19 cellular contexts compared by ENCODE assay signal in genomic region chr10:49409755-49410154, GRCh38. TPM values are rescaled to one million over a fixed set of nuclear protein-coding genes. Genes with fewer than 3 reads are reported as not detected.
DNase-seq lines count a peak whose midpoint lies in the region; ATAC-seq, FAIRE-seq and TF ChIP-seq lines count a peak whose summit lies in the region.
"Had no signal": no experiment of that assay in that cellular context is flagged by ENCODE, and none has a peak within 500 bp of the region (broad histone marks: within the 10 kb centered on the region; RNA-seq: fewer than 3 reads in every experiment).

No MANE protein-coding gene starts in this region.

- H4K91ac ChIP-seq in mesenchymal stem cell (ENCODE audit: low read length) = no peak overlapping the region

- H3K23ac ChIP-seq in mesenchymal stem cell (ENCODE audit: low read length in 2 of 2) = no peak overlapping the region

- POLR2A ChIA-PET in K562 (lab: Yijun Ruan, JAX) = interaction anchor here (0.5 to 1.2 kb wide), 2 partner anchors 15 to 103 kb away, joined by 3 to 4 read pairs; no protein-coding TSS in a partner anchor

- H3K4me1 ChIP-seq in right cardiac atrium (ENCODE audit: control insufficient read depth, insufficient read depth, low read length) (no peaks in the 10 kb centered on the region), K562 (replicated peaks in 1 of 2; ENCODE audit: control insufficient read depth in 2 of 2, insufficient read depth in 2 of 2, low read length in 2 of 2) (no peaks in the 10 kb centered on the region), foreskin keratinocyte (no peaks in the 10 kb centered on the region), mesenchymal stem cell (ENCODE audit: control insufficient read depth, insufficient read depth, low read depth, low read length) (peaks cover 2% of the 10 kb centered on the region)

- H3K9ac ChIP-seq in K562 (ENCODE audit: insufficient read depth in 1 of 2, low read depth in 2 of 2, low read length in 2 of 2) (no peak overlapping the region), mesenchymal stem cell (ENCODE audit: low read length) (no peak overlapping the region)

- WGBS in right cardiac atrium = 82% methylated on average over 4 of the region's 4 CpGs
- WGBS in K562 (ENCODE audit: insufficient coverage, low coverage, missing lambda C conversion rate) = 0% methylated on average over 4 of the region's 4 CpGs
- 87% methylated on average over 4 of the region's 4 CpGs for WGBS in mesenchymal stem cell

- TF ChIP-seq CTCF in LNCaP clone FGC (IDR thresholded peaks at IDR 0.05; ENCODE audit: control insufficient read depth, extremely low read depth, insufficient read depth) = peak; percentile 20; the same call in 1 of the 2 replicates
- peak in 2 of 3 experiments; percentile 21 to 42; a peak in 3 of 6 replicates for TF ChIP-seq CTCF in K562 (IDR thresholded peaks at IDR 0.05 in 2 of 3, conservative IDR thresholded peaks at IDR 0.05 in 1 of 3; ENCODE audit: insufficient read depth in 2 of 3, low read depth in 1 of 3, low read length in 3 of 3)
- peak; percentile 22 for TF ChIP-seq CTCF in foreskin keratinocyte (conservative IDR thresholded peaks at IDR 0.05)

- H3K9me1 ChIP-seq in K562 (ENCODE audit: control insufficient read depth, insufficient read depth, low read length) = no peaks in the 10 kb centered on the region

- no peaks in the 10 kb centered on the region for H3K79me2 ChIP-seq in K562 (ENCODE audit: control insufficient read depth, insufficient read depth, low read length)

- peak in 1 of 2 experiments; percentile 50; a peak in 2 of 4 replicates for TF ChIP-seq RAD21 in K562 (CRISPR knock-in tag; conservative IDR thresholded peaks at IDR 0.05 in 1 of 2, IDR thresholded peaks at IDR 0.05 in 1 of 2)

- no peaks in the 10 kb centered on the region for H3K36me3 ChIP-seq in K562 (ENCODE audit: control insufficient read depth, insufficient read depth, low read length)
- no peaks in the 10 kb centered on the region for H3K36me3 ChIP-seq in mesenchymal stem cell (ENCODE audit: control insufficient read depth in 1 of 2, insufficient read depth in 2 of 2, low read depth in 1 of 2, low read length in 2 of 2)

- ATAC-seq in Right ventricle myocardium superior (ENCODE audit: poor library complexity) (peak; percentile 6), right cardiac atrium (no peak), K562 (peak; percentile 58), foreskin keratinocyte (peak; percentile 13), GM19328 (IDR thresholded peaks at IDR 0.05; ENCODE audit: unreplicated experiment) (no peak)
- ATAC-seq: CD8-positive, alpha-beta T cell; HepG2 had no signal

- intact Hi-C loops in Right ventricle myocardium superior (cut with DNase I) = loop anchor here (5.0 to 10.0 kb wide), 2 partner anchors 103 to 425 kb away; no protein-coding TSS in a partner anchor
- intact Hi-C loops in right cardiac atrium (cut with DNase I) = loop anchor here in 3 of 4 donors (5.0 to 10.0 kb wide), 3 partner anchors 55 to 105 kb away; no protein-coding TSS in a partner anchor
- intact Hi-C loops in K562 (cut with micrococcal nuclease) = loop anchor here (5.0 kb wide), 3 partner anchors 192 to 427 kb away; no protein-coding TSS in a partner anchor

- no peak for TF ChIP-seq EP300 in K562 (IDR thresholded peaks at IDR 0.05; ENCODE audit: low read length)

- H2BK5ac ChIP-seq in mesenchymal stem cell (ENCODE audit: low read depth, low read length, poor library complexity, severe bottlenecking) = no peak overlapping the region

- no peak overlapping the region for H4K8ac ChIP-seq in mesenchymal stem cell (ENCODE audit: low read length)

- no peak overlapping the region for H2BK12ac ChIP-seq in mesenchymal stem cell (ENCODE audit: low read length in 2 of 2)

- in situ Hi-C loops in K562 (cut with MboI) = loop anchor here (5.0 kb wide), 1 partner anchor 108 kb away; no protein-coding TSS in a partner anchor

- FAIRE-seq in K562 (lab: Jason Lieb, UNC) = no peak
- no peak for FAIRE-seq in frontal cortex (lab: Jason Lieb, UNC)
- FAIRE-seq: GM19239, HepG2, HTR-8/SVneo had no signal

- TF ChIP-seq POLR2A in K562 (conservative IDR thresholded peaks at IDR 0.05) = no peak

- H3K27ac ChIP-seq in right cardiac atrium (ENCODE audit: low read length) (no peak overlapping the region), K562 (ENCODE audit: extremely low read depth, low read depth, low read length) (no peak overlapping the region), foreskin keratinocyte (no peak overlapping the region), mesenchymal stem cell (ENCODE audit: low read length, poor library complexity, severe bottlenecking) (no peak overlapping the region)
- H3K27ac ChIP-seq: 22Rv1 had no signal

- H3K79me1 ChIP-seq in mesenchymal stem cell (replicated peaks; ENCODE audit: low read length, poor library complexity, severe bottlenecking) = no peaks in the 10 kb centered on the region

- H4K20me1 ChIP-seq in K562 (replicated peaks; ENCODE audit: control insufficient read depth, insufficient read depth, low read length) = 0 out of 2 replicates have a peak, but pooled peaks cover 3% of the 10 kb centered on the region

- BruUV-seq in K562 (replicated peaks; lab: Mats Ljungman, UMichigan) = no TSS peak

- H2BK15ac ChIP-seq in mesenchymal stem cell (ENCODE audit: low read depth, poor library complexity, severe bottlenecking) = no peak overlapping the region

- H3K27me3 ChIP-seq in right cardiac atrium (ENCODE audit: control insufficient read depth, insufficient read depth) (no peaks in the 10 kb centered on the region), K562 (ENCODE audit: control insufficient read depth in 2 of 2, insufficient read depth in 2 of 2, low read length in 2 of 2) (peaks cover 9 to 42% of the 10 kb centered on the region in 2 experiments), foreskin keratinocyte (peaks cover 2% of the 10 kb centered on the region), mesenchymal stem cell (ENCODE audit: control insufficient read depth in 1 of 2, insufficient read depth in 1 of 2, low read length in 2 of 2) (peaks cover 58 to 96% of the 10 kb centered on the region in 2 experiments)

- no peak for DNase-seq in Right ventricle myocardium superior
- no peak for DNase-seq in right cardiac atrium
- no peak for DNase-seq in LNCaP clone FGC (ENCODE audit: low read depth)
- no peak for DNase-seq in K562 (ENCODE audit: extremely low read depth in 1 of 4, low spot score in 3 of 4)
- DNase-seq in foreskin keratinocyte = no peak
- DNase-seq in frontal cortex (ENCODE audit: low spot score in 2 of 2) = no peak
- no peak for DNase-seq in mesenchymal stem cell
- DNase-seq: CD8-positive, alpha-beta T cell; COR-L47; DMS53; GF-D8; H7 had no signal

- no peak overlapping the region for H3K4ac ChIP-seq in mesenchymal stem cell (ENCODE audit: low read depth in 1 of 2, low read length in 2 of 2)

- H3K4me2 ChIP-seq in K562 (ENCODE audit: insufficient read depth, low read length) (no peak overlapping the region), mesenchymal stem cell (ENCODE audit: low read length, poor library complexity, severe bottlenecking) (no peak overlapping the region)

- H2BK120ac ChIP-seq in mesenchymal stem cell (ENCODE audit: low read depth, low read length) = no peak overlapping the region

- no peak overlapping the region for H3K4me3 ChIP-seq in right cardiac atrium (ENCODE audit: low read length)
- H3K4me3 ChIP-seq in LNCaP clone FGC (ENCODE audit: low read depth, low read length) = no peak overlapping the region
- H3K4me3 ChIP-seq in K562 = no peak overlapping the region
- no peak overlapping the region for H3K4me3 ChIP-seq in mesenchymal stem cell (ENCODE audit: insufficient read depth in 1 of 2, low read depth in 1 of 2, low read length in 2 of 2)

- CTCF ChIA-PET in K562 (lab: Yijun Ruan, JAX; ENCODE audit: low intra/inter-chr PET ratio) = interaction anchor here (1.4 kb wide), 1 partner anchor 102 kb away, joined by 3 read pairs; no protein-coding TSS in a partner anchor

- H2AFZ ChIP-seq in K562 (ENCODE audit: low read depth, low read length) (no peak overlapping the region), mesenchymal stem cell (ENCODE audit: low read depth, low read length) (no peak overlapping the region)

- H3K14ac ChIP-seq in mesenchymal stem cell (ENCODE audit: low read length in 2 of 2) = no peak overlapping the region

- no peaks in the 10 kb centered on the region for H3K9me3 ChIP-seq in right cardiac atrium (ENCODE audit: control insufficient read depth, low read length)
- H3K9me3 ChIP-seq in K562 (replicated peaks; ENCODE audit: control insufficient read depth, insufficient read depth, low read depth, low read length) = no peaks in the 10 kb centered on the region
- H3K9me3 ChIP-seq in mesenchymal stem cell (ENCODE audit: control insufficient read depth, low read length) = no peaks in the 10 kb centered on the region

- no peak overlapping the region for H2AK5ac ChIP-seq in mesenchymal stem cell (ENCODE audit: low read length, severe bottlenecking)

- no peak overlapping the region for H3K18ac ChIP-seq in mesenchymal stem cell (ENCODE audit: low read depth in 1 of 2, low read length in 2 of 2)

RNA-seq across cellular contexts. Expression of gene DRGX, which starts 13.9 kb away (rescaled TPM):
- total RNA-seq in Right ventricle myocardium superior (not detected), right cardiac atrium (not detected), K562 (2014; rRNA removed) (not detected in 2 replicates), K562 (2014; rRNA removed; fragmentation: Illumina TruSeq; extraction: Trizol) (not detected in 2 replicates), K562 (2015; rRNA removed; fragmentation: Illumina TruSeq; extraction: Trizol) (not detected in 2 replicates), K562 (2021) (not detected in 2 replicates), foreskin keratinocyte (not detected in 2 replicates), frontal cortex (not detected)
- polyA plus RNA-seq in right cardiac atrium (not detected), K562 (2011; rRNA removed) (not detected in 2 replicates), K562 (2014; fragmentation: Illumina TruSeq; extraction: Trizol) (not detected in 2 replicates), K562 (2014; fragmentation: Nextera tagmentation; extraction: Ambion mirVana) (not detected), K562 (2014; rRNA removed) (not detected in 2 replicates), foreskin keratinocyte (not detected in 2 replicates)
- not detected in 2 replicates for total RNA-seq in K562 (2011; cell fraction: chromatin; rRNA removed; ENCODE audit: low replicate concordance)
- total RNA-seq in K562 (2011; cell fraction: nucleolus; rRNA removed) = not detected in 2 replicates
- not detected in 2 replicates for total RNA-seq in K562 (2011; cell fraction: nucleoplasm; rRNA removed)
- not detected in 2 replicates for polyA plus RNA-seq in K562 (2011; cell fraction: cytosol; rRNA removed)
- polyA plus RNA-seq in K562 (2011; cell fraction: nucleus; rRNA removed) = not detected in 2 replicates
- polyA plus RNA-seq in K562 (2012) = 0.17 TPM in 1 of 2 replicates, not detected in the other
- polyA minus RNA-seq in K562 (2011; rRNA and poly(A)+ RNA removed) = not detected in 2 replicates
- not detected in 2 replicates for polyA minus RNA-seq in K562 (2011; cell fraction: cytosol; rRNA and poly(A)+ RNA removed)
- polyA minus RNA-seq in K562 (2011; cell fraction: nucleus; rRNA and poly(A)+ RNA removed) = not detected in 2 replicates
- polyA plus RNA-seq in mesenchymal stem cell (2013, experiment 1 of 2) = not detected
- not detected for polyA plus RNA-seq in mesenchymal stem cell (2013, experiment 2 of 2)
- total RNA-seq: A673; CD8-positive, alpha-beta T cell; H7; HepG2 had no signal
- polyA plus RNA-seq: CD14-positive monocyte, HepG2 had no signal

Comparison
In these comparisons a context has a peak if more than half of its experiments do, and no peak if none do; other contexts are left out.
1. ATAC-seq: peak in Right ventricle myocardium superior (single experiment), K562 (single experiment) and foreskin keratinocyte (single experiment); none in right cardiac atrium (0 of 2) and GM19328 (single experiment).
2. Peak in every context shown above with its lines, with median percentiles within 50 percentile points of each other: CTCF ChIP-seq.